17 cellular contexts compared by ENCODE assay signal in the genomic region with DNA sequence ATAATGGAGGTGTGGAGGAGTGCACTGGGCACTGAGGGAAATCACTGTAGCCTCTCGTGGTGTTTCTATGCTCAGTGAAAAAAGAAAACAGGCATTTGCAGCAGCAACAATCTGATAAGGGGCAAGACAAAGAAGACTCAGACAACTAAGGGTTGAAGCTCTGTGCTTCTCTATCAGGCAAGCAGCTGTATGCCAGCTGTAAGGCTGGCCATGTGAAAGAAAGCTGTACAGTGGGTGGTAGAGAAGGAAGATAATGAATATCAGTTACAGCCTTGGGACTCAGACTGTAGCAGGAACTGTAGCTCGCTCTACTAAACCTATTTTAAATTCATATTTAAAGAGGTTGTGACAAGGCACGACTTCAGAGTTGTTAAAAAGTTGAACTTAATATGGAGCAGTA.
DNase-seq lines count a peak whose midpoint lies in the region; ATAC-seq, FAIRE-seq and TF ChIP-seq lines count a peak whose summit lies in the region.
"Had no signal": no experiment of that assay in that cellular context is flagged by ENCODE, and none has a peak within 500 bp of the region (broad histone marks: within the 10 kb centered on the region; RNA-seq: fewer than 3 reads in every experiment).

No MANE protein-coding gene starts in this region.

- no peak for TF ChIP-seq CTCF in IMR-90 (conservative IDR thresholded peaks at IDR 0.05; ENCODE audit: low read depth, low read length)
- TF ChIP-seq CTCF in nephron (IDR thresholded peaks at IDR 0.05; ENCODE audit: unreplicated experiment in 3 of 3), result no peak
- TF ChIP-seq CTCF in smooth muscle cell (IDR thresholded peaks at IDR 0.05; ENCODE audit: borderline replicate concordance, insufficient read depth, poor library complexity, severe bottlenecking), result no peak
- TF ChIP-seq CTCF in pancreas (IDR thresholded peaks at IDR 0.05), result no peak

- no peak overlapping the region for H2AFZ ChIP-seq in IMR-90 (replicated peaks; ENCODE audit: low read length, poor library complexity)
- H2AFZ ChIP-seq in smooth muscle cell (ENCODE audit: low read depth), result peak overlapping the region; percentile 59

- no peak overlapping the region for H3K4me3 Mint-ChIP-seq in nephron

- no peak for TF ChIP-seq POLR2A in IMR-90 (IDR thresholded peaks at IDR 0.05; ENCODE audit: low read depth, low read length)

- ATAC-seq in IMR-90 (ENCODE audit: low read depth), result no peak
- ATAC-seq in pancreas, result no peak
- ATAC-seq: A549, Panc1 had no signal

- H2AK9ac ChIP-seq in IMR-90 (replicated peaks; ENCODE audit: low read depth, low read length, poor library complexity), result no peak overlapping the region

- no peaks in the 10 kb centered on the region for H3F3A ChIP-seq in smooth muscle cell (ENCODE audit: low read depth)

- no peak overlapping the region for H3K56ac ChIP-seq in IMR-90 (ENCODE audit: extremely low read depth, insufficient read depth, low read length)

- H3K9me3 ChIP-seq in IMR-90 (ENCODE audit: control insufficient read depth, insufficient read depth, low read length) (no peaks in the 10 kb centered on the region), SJCRH30 (replicated peaks) (0 out of 2 replicates have a peak, but pooled peaks cover 4% of the 10 kb centered on the region), smooth muscle cell (replicated peaks; ENCODE audit: low read depth) (no peaks in the 10 kb centered on the region), pancreas (no peaks in the 10 kb centered on the region)
- H3K9me3 ChIP-seq: A549, BE2C had no signal

- H3K36me3 Mint-ChIP-seq in nephron (ENCODE audit: low read depth), result no peaks in the 10 kb centered on the region

- no peak overlapping the region for H3K27ac ChIP-seq in IMR-90 (ENCODE audit: insufficient read depth, low read length)
- peak overlapping the region; percentile 42 for H3K27ac ChIP-seq in SJCRH30
- no peak overlapping the region for H3K27ac ChIP-seq in smooth muscle cell (ENCODE audit: low read depth)
- H3K27ac ChIP-seq in pancreas, result no peak overlapping the region
- H3K27ac ChIP-seq: A549 had no signal

- no peak overlapping the region; a peak in 1 of 4 replicates for H4K8ac ChIP-seq in IMR-90 (ENCODE audit: low read depth in 2 of 2, low read length in 2 of 2)

- in situ Hi-C loops in IMR-90 (cut with MboI; ENCODE audit: low sequenced_read_pairs), result no loop called here

- WGBS in IMR-90 (ENCODE audit: extremely low coverage in 2 of 2, insufficient read length in 1 of 2), 2 experiments, result 71% methylated on average over 1 of the region's 3 CpGs; no CpG with 5 or more reads in 1 of the 2 experiments
- 57% methylated on average over 3 of the region's 3 CpGs for WGBS in smooth muscle cell (ENCODE audit: low lambda C conversion rate)
- 46 to 47% methylated on average over 3 of the region's 3 CpGs for WGBS in pancreas, 2 donors

- no peak overlapping the region for H3K14ac ChIP-seq in IMR-90 (replicated peaks; ENCODE audit: low read depth, low read length)

- H4K20me1 ChIP-seq in IMR-90 (ENCODE audit: insufficient read depth, low read length) (no peaks in the 10 kb centered on the region), smooth muscle cell (ENCODE audit: low read depth) (no peaks in the 10 kb centered on the region)

- no peak overlapping the region for H3K4me2 ChIP-seq in IMR-90 (ENCODE audit: low read depth, low read length)
- H3K4me2 ChIP-seq in smooth muscle cell, result no peak overlapping the region
- H3K4me2 ChIP-seq: A549 had no signal

- intact Hi-C loops in IMR-90 (cut with micrococcal nuclease) (loop anchor here (1.0 kb wide), 1 partner anchor 8 kb away; no protein-coding TSS in a partner anchor), pancreas (cut with DNase I) (no loop called here)

- no peak for TF ChIP-seq RAD21 in IMR-90 (IDR thresholded peaks at IDR 0.05; ENCODE audit: low read length)

- H4K5ac ChIP-seq in IMR-90 (ENCODE audit: low read depth, low read length), result 0 out of 2 replicates have a peak overlapping the region, but pooled peaks have one; percentile 4

- H3K4me1 ChIP-seq in IMR-90 (ENCODE audit: control insufficient read depth, insufficient read depth, low read length) (no peaks in the 10 kb centered on the region), SJCRH30 (peaks cover 10% of the 10 kb centered on the region), smooth muscle cell (ENCODE audit: low read depth) (no peaks in the 10 kb centered on the region), pancreas (no peaks in the 10 kb centered on the region)
- H3K4me1 ChIP-seq: A549, BE2C had no signal

- H2BK5ac ChIP-seq in IMR-90 (ENCODE audit: low read depth, low read length, poor library complexity, severe bottlenecking), result no peak overlapping the region

- no peak overlapping the region for H2BK20ac ChIP-seq in IMR-90 (ENCODE audit: low read depth, low read length)

- H3K18ac ChIP-seq in IMR-90 (ENCODE audit: low read depth, low read length), result no peak overlapping the region; the same call in 1 of the 2 replicates

- H3K4me1 Mint-ChIP-seq in nephron, result peaks cover 11% of the 10 kb centered on the region

- no peaks in the 10 kb centered on the region; the same call in 1 of the 2 replicates for H3K9me1 ChIP-seq in IMR-90 (ENCODE audit: insufficient read depth, low read length)

- no peaks in the 10 kb centered on the region for H3K79me1 ChIP-seq in IMR-90 (ENCODE audit: low read depth in 1 of 2, low read length in 2 of 2)

- POLR2A ChIA-PET in IMR-90 (lab: Charles Lee; ENCODE audit: unreplicated experiment), result no interaction called here

- H4K91ac ChIP-seq in IMR-90 (ENCODE audit: insufficient read depth, low read depth, low read length), result no peak overlapping the region

- H3K4me3 ChIP-seq in IMR-90 (ENCODE audit: insufficient read depth, low read depth, low read length) (no peak overlapping the region), SJCRH30 (no peak overlapping the region), smooth muscle cell (no peak overlapping the region), pancreas (no peak overlapping the region)
- H3K4me3 ChIP-seq: A549 had no signal

- CTCF ChIA-PET in IMR-90 (lab: Yijun Ruan, JAX), result no interaction called here

- H3K27me3 ChIP-seq in IMR-90 (ENCODE audit: control insufficient read depth, insufficient read depth, low read length), result no peaks in the 10 kb centered on the region
- H3K27me3 ChIP-seq in SJCRH30, result no peaks in the 10 kb centered on the region
- no peaks in the 10 kb centered on the region for H3K27me3 ChIP-seq in smooth muscle cell (ENCODE audit: low read depth)
- no peaks in the 10 kb centered on the region for H3K27me3 ChIP-seq in pancreas
- H3K27me3 ChIP-seq: BE2C had no signal

- no peak overlapping the region for H2BK120ac ChIP-seq in IMR-90 (ENCODE audit: low read depth, low read length)

- no peak overlapping the region; the same call in 2 of the 3 replicates for H2BK15ac ChIP-seq in IMR-90 (ENCODE audit: low read depth, low read length)

- DNase-seq in IMR-90 (no peak), SJCRH30 (peak; percentile 31 to 73), smooth muscle cell (lab: John Stamatoyannopoulos, UW; ENCODE audit: unreplicated experiment) (no peak), pancreas (no peak), HPDE6-E6E7 (ENCODE audit: extremely low spot score) (no peak), SIG-M5 treated with dmso at 0.1 percent for 504 hours (lab: John Stamatoyannopoulos, UW; ENCODE audit: unreplicated experiment) (no peak)
- DNase-seq: BE2C, DMS79, Kasumi-1, NCI-H1694, NCI-H2081 treated with DMSO at 0.1 percent for 48 hours, NCI-H446 treated with DMSO at 0.1 percent for 48 hours, NCI-H526 treated with DMSO at 0.1 percent for 48 hours had no signal

- H3K27ac Mint-ChIP-seq in nephron, result peak overlapping the region; percentile 16 to 54 (median 45)

- H3K27me3 Mint-ChIP-seq in nephron (ENCODE audit: low read depth), result no peaks in the 10 kb centered on the region

- FAIRE-seq in pancreas (lab: Jason Lieb, UNC), result no peak
- FAIRE-seq: A549, H54 had no signal

- H3K4ac ChIP-seq in IMR-90 (ENCODE audit: low read depth, low read length), result no peak overlapping the region

- dilution Hi-C loops in IMR-90 (cut with HindIII; ENCODE audit: low sequenced_read_pairs, unreplicated experiment), result no loop called here

- H3K79me2 ChIP-seq in smooth muscle cell (ENCODE audit: low read depth), result no peaks in the 10 kb centered on the region

- no peak overlapping the region for H3K23ac ChIP-seq in IMR-90 (ENCODE audit: low read depth, low read length)

- no peaks in the 10 kb centered on the region for H3K36me3 ChIP-seq in IMR-90 (ENCODE audit: control insufficient read depth, insufficient read depth, low read length)
- no peaks in the 10 kb centered on the region for H3K36me3 ChIP-seq in SJCRH30
- H3K36me3 ChIP-seq in smooth muscle cell (ENCODE audit: low read depth), result no peaks in the 10 kb centered on the region
- H3K36me3 ChIP-seq in pancreas, result no peaks in the 10 kb centered on the region
- H3K36me3 ChIP-seq: BE2C had no signal

- H3K9me3 Mint-ChIP-seq in nephron, result no peaks in the 10 kb centered on the region

- no TSS peak for BruUV-seq in IMR-90 (replicated peaks; lab: Mats Ljungman, UMichigan)

- H2AK5ac ChIP-seq in IMR-90 (ENCODE audit: low read depth, low read length), result no peak overlapping the region

- H3K9ac ChIP-seq in IMR-90 (ENCODE audit: low read depth, low read length), result no peak overlapping the region
- no peak overlapping the region for H3K9ac ChIP-seq in smooth muscle cell (ENCODE audit: low read depth)

TF ChIP-seq in IMR-90, 13 proteins besides CTCF, POLR2A, EP300 and RAD21 (continues in another document):
- TF ChIP-seq MAZ (IDR thresholded peaks at IDR 0.05; ENCODE audit: borderline replicate concordance, low read depth, low read length), result no peak
- no peak for TF ChIP-seq MAFK (IDR thresholded peaks at IDR 0.05; ENCODE audit: low read depth, low read length)
- TF ChIP-seq RFX5 (IDR thresholded peaks at IDR 0.05; ENCODE audit: low read depth, low read length), result no peak
- TF ChIP-seq MXI1 (IDR thresholded peaks at IDR 0.05; ENCODE audit: borderline replicate concordance, low read depth, low read length), result no peak
- TF ChIP-seq CEBPB (IDR thresholded peaks at IDR 0.05; ENCODE audit: low read depth, low read length), result no peak
- TF ChIP-seq CHD1 (IDR thresholded peaks at IDR 0.05; ENCODE audit: low read depth, low read length), result no peak
- no peak for TF ChIP-seq NFE2L2 (IDR thresholded peaks at IDR 0.05; ENCODE audit: low read depth, low read length)
- TF ChIP-seq, protein P1, sequence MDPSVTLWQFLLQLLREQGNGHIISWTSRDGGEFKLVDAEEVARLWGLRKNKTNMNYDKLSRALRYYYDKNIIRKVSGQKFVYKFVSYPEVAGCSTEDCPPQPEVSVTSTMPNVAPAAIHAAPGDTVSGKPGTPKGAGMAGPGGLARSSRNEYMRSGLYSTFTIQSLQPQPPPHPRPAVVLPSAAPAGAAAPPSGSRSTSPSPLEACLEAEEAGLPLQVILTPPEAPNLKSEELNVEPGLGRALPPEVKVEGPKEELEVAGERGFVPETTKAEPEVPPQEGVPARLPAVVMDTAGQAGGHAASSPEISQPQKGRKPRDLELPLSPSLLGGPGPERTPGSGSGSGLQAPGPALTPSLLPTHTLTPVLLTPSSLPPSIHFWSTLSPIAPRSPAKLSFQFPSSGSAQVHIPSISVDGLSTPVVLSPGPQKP (IDR thresholded peaks at IDR 0.05; ENCODE audit: borderline replicate concordance, low read depth, low read length), result no peak

Comparison
In these comparisons a context has a peak if more than half of its experiments do, and no peak if none do; other contexts are left out.
1. DNase-seq: peak in SJCRH30 (2 of 2); none in IMR-90 (single experiment), smooth muscle cell (single experiment), pancreas (0 of 6), HPDE6-E6E7 (single experiment) and SIG-M5 treated with dmso at 0.1 percent for 504 hours (single experiment).